ENCODE assay signal across 8 cellular contexts in the genomic region with DNA sequence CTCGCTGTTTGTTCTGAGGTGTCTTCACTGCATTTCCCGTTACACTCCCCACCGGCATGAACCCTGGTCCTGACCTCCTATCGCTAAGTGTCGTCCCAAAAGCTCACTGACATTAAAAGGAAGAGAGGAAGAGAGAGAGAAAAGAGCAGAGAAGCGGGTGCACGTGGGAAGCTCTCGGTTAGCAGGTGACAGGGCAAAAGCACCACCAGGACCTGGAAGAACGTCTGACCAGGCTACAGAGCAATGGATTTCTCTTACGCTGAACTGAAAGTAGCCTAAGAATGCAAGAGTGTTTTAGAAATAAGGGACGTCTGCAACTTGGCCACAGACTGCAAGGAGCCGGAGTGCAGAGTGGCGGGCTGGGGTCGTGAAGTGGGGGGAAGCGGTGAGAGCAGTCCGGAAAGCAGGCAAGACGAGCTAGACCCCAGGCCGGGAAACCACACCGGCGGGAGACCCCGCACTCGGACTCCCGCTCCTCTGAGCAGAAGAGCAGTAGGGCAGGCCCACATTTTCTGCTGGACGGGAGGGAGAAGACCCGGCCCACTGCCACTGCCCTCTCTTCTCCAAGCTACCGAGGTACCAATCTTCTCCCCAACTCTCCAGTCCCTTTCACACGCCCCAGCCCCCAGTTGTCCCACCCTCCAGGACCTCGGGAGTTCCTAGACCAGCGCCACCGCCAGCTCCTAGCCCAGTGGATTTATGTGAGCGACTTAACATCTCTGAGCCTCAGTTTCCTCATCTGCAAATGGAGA. TPM values are rescaled to one million over a fixed set of nuclear protein-coding genes. Genes with fewer than 3 reads are reported as not detected.
DNase-seq lines count a peak whose midpoint lies in the region; TF ChIP-seq lines count a peak whose summit lies in the region.

No MANE protein-coding gene starts in this region.

- H3K4me3 ChIP-seq in H7 (ENCODE audit: insufficient read depth, low read depth, low read length) = peak overlapping the region; percentile 81
- H3K4me3 ChIP-seq in cardiac fibroblast (replicated peaks in 1 of 2; ENCODE audit: low read depth in 2 of 2, low read length in 2 of 2) = peak overlapping the region; percentile 66 to 86
- H3K4me3 ChIP-seq in thymus (ENCODE audit: low read length) = peak overlapping the region; percentile 76

- H3K27me3 ChIP-seq in H7 (ENCODE audit: control insufficient read depth, insufficient read depth, low read length) (peaks cover 15% of the 10 kb centered on the region), thymus (ENCODE audit: control insufficient read depth, insufficient read depth) (no peaks in the 10 kb centered on the region)

- peak overlapping the region; percentile 65 for H3K27ac ChIP-seq in thymus (ENCODE audit: low read depth)

- H3K36me3 ChIP-seq in H7 (replicated peaks; ENCODE audit: control insufficient read depth, insufficient read depth, low read length) = no peaks in the 10 kb centered on the region
- H3K36me3 ChIP-seq in thymus (ENCODE audit: control insufficient read depth, insufficient read depth) = no peaks in the 10 kb centered on the region

- peaks cover 6% of the 10 kb centered on the region for H3K4me1 ChIP-seq in thymus (ENCODE audit: control insufficient read depth, insufficient read depth, low read length)

- DNase-seq in H7 (peak; percentile 61), RPMI7951 (ENCODE audit: low read depth) (peak; percentile 14), cardiac fibroblast (ENCODE audit: low read depth in 2 of 2) (peak in 1 of 2 donors; percentile 38), medulla oblongata (ENCODE audit: extremely low spot score) (peak; percentile 26), NCI-H446 treated with DMSO at 0.1 percent for 48 hours (lab: John Stamatoyannopoulos, UW) (no peak), NCI-H1417 treated with DMSO at 0.1 percent for 48 hours (lab: John Stamatoyannopoulos, UW) (no peak), NCI-H510A treated with DMSO at 0.1 percent for 48 hours (lab: John Stamatoyannopoulos, UW) (no peak)

- WGBS in thymus = 3% methylated on average over 31 of the region's 31 CpGs

- no peaks in the 10 kb centered on the region for H3K9me3 ChIP-seq in thymus (ENCODE audit: control insufficient read depth)

- TF ChIP-seq CTCF in cardiac fibroblast (IDR thresholded peaks at IDR 0.05; ENCODE audit: low read depth, low read length) = no peak

RNA-seq across cellular contexts. Expression of gene MPZL1, which starts 8.3 kb away (rescaled TPM):
- 99.9 and 104 TPM in 2 replicates for total RNA-seq in H7 (2014; rRNA removed; shearing (Covaris generic))
- total RNA-seq in RPMI7951 (2014; rRNA removed; shearing (Covaris generic)) = 48.0 and 59.1 TPM in 2 replicates
- 26.0 TPM for polyA plus RNA-seq in thymus

Comparison
In these comparisons a context has a peak if more than half of its experiments do, and no peak if none do; other contexts are left out.
1. DNase-seq: peak in H7 (single experiment), RPMI7951 (single experiment) and medulla oblongata (single experiment); none in NCI-H446 treated with DMSO at 0.1 percent for 48 hours (single experiment), NCI-H1417 treated with DMSO at 0.1 percent for 48 hours (single experiment) and NCI-H510A treated with DMSO at 0.1 percent for 48 hours (single experiment).
2. Peak in every context shown above with its lines, with median percentiles within 50 percentile points of each other: H3K4me3 ChIP-seq.